11 cellular contexts compared by ENCODE assay signal in genomic region chr12:122726056-122726558, GRCh38. TPM values are rescaled to one million over a fixed set of nuclear protein-coding genes. Genes with fewer than 3 reads are reported as not detected.
A peak's percentile ranks its signal among the peaks of the same experiment; 100 is the strongest.
DNase-seq lines count a peak whose midpoint lies in the region; ATAC-seq, FAIRE-seq and TF ChIP-seq lines count a peak whose summit lies in the region.
"Had no signal": no experiment of that assay in that cellular context is flagged by ENCODE, and none has a peak within 500 bp of the region (broad histone marks: within the 10 kb centered on the region; RNA-seq: fewer than 3 reads in every experiment).

No MANE protein-coding gene starts in this region.

- peak overlapping the region; percentile 88 for H3K27ac Mint-ChIP-seq in activated naive CD4-positive, alpha-beta T cell treated with anti-CD3 and anti-CD28 coated beads, Interleukin-2, amount 50 U/mL, for 24 hours
- H3K27ac Mint-ChIP-seq in mesothelial cell of epicardium (peak overlapping the region; percentile 98), neural progenitor cell (no peak overlapping the region)

- no peaks in the 10 kb centered on the region for H3K36me3 ChIP-seq in neural progenitor cell

- no peaks in the 10 kb centered on the region for H3K9me3 Mint-ChIP-seq in activated naive CD4-positive, alpha-beta T cell treated with anti-CD3 and anti-CD28 coated beads, Interleukin-2, amount 50 U/mL, for 24 hours
- H3K9me3 Mint-ChIP-seq in mesothelial cell of epicardium (no peaks in the 10 kb centered on the region), neural progenitor cell (no peaks in the 10 kb centered on the region)
- H3K9me3 Mint-ChIP-seq: nephron had no signal

- H3K4me2 ChIP-seq in neural progenitor cell = no peak overlapping the region

- no peak overlapping the region for H3K27ac ChIP-seq in neural progenitor cell

- no peaks in the 10 kb centered on the region for H3K79me2 ChIP-seq in neural progenitor cell (ENCODE audit: low read depth)

- H3K9me3 ChIP-seq in neural progenitor cell (ENCODE audit: low read depth) = no peaks in the 10 kb centered on the region

- H3K27me3 ChIP-seq in neural progenitor cell = no peaks in the 10 kb centered on the region

- H3K9ac ChIP-seq in neural progenitor cell = no peak overlapping the region

- peaks cover 53% of the 10 kb centered on the region for H3K4me1 Mint-ChIP-seq in activated naive CD4-positive, alpha-beta T cell treated with anti-CD3 and anti-CD28 coated beads, Interleukin-2, amount 50 U/mL, for 24 hours
- H3K4me1 Mint-ChIP-seq in mesothelial cell of epicardium (peaks cover 48% of the 10 kb centered on the region), neural progenitor cell (peaks cover 6% of the 10 kb centered on the region)

- no peaks in the 10 kb centered on the region for H3K27me3 Mint-ChIP-seq in activated naive CD4-positive, alpha-beta T cell treated with anti-CD3 and anti-CD28 coated beads, Interleukin-2, amount 50 U/mL, for 24 hours
- H3K27me3 Mint-ChIP-seq in mesothelial cell of epicardium (ENCODE audit: low read depth) (no peaks in the 10 kb centered on the region), neural progenitor cell (ENCODE audit: insufficient read depth, low read depth) (no peaks in the 10 kb centered on the region)

- no peak overlapping the region for H3K4me3 ChIP-seq in neural progenitor cell

- H2AFZ ChIP-seq in neural progenitor cell (replicated peaks) = no peak overlapping the region

- intact Hi-C loops in left cardiac atrium (cut with DNase I) = no loop called here

- no peaks in the 10 kb centered on the region for H4K20me1 ChIP-seq in neural progenitor cell (ENCODE audit: low read depth)

- no peaks in the 10 kb centered on the region for H3K36me3 Mint-ChIP-seq in activated naive CD4-positive, alpha-beta T cell treated with anti-CD3 and anti-CD28 coated beads, Interleukin-2, amount 50 U/mL, for 24 hours
- H3K36me3 Mint-ChIP-seq in mesothelial cell of epicardium (no peaks in the 10 kb centered on the region), neural progenitor cell (no peaks in the 10 kb centered on the region)

- no peaks in the 10 kb centered on the region for H3F3A ChIP-seq in neural progenitor cell (ENCODE audit: low read depth)

- TF ChIP-seq CTCF in mesothelial cell of epicardium (IDR thresholded peaks at IDR 0.05; ENCODE audit: unreplicated experiment) = no peak
- no peak for TF ChIP-seq CTCF in neural progenitor cell (IDR thresholded peaks at IDR 0.05)

- peak overlapping the region; percentile 75 for H3K4me3 Mint-ChIP-seq in activated naive CD4-positive, alpha-beta T cell treated with anti-CD3 and anti-CD28 coated beads, Interleukin-2, amount 50 U/mL, for 24 hours
- no peak overlapping the region for H3K4me3 Mint-ChIP-seq in mesothelial cell of epicardium
- H3K4me3 Mint-ChIP-seq in neural progenitor cell = no peak overlapping the region
- H3K4me3 Mint-ChIP-seq: nephron had no signal

- peak; percentile 29 for FAIRE-seq in GM18507 (lab: Jason Lieb, UNC)

- H3K4me1 ChIP-seq in neural progenitor cell = no peaks in the 10 kb centered on the region

- DNase-seq in GM18507 (ENCODE audit: extremely low spot score, insufficient read length, low read depth) (no peak), Kasumi-1 (lab: John Stamatoyannopoulos, UW) (peak; percentile 72 to 74), mesothelial cell of epicardium (ENCODE audit: low spot score in 2 of 2, unreplicated experiment in 2 of 2) (no peak), left cardiac atrium (no peak), neural progenitor cell (ENCODE audit: low spot score) (no peak), NCI-H2171 (lab: John Stamatoyannopoulos, UW) (no peak)
- DNase-seq: MM.1S had no signal

- ATAC-seq in GM21515 (IDR thresholded peaks at IDR 0.05; ENCODE audit: unreplicated experiment) (no peak), left cardiac atrium (no peak)

RNA-seq across cellular contexts. Expression of gene HCAR1, which starts 4.5 kb away (rescaled TPM):
- total RNA-seq in mesothelial cell of epicardium (1.2 to 1.3 TPM (median 1.2 TPM) in 3 replicates), left cardiac atrium (1 to 10 TPM in 1 of 2 donors, under 1 TPM in 1; 0.50 to 1.4 TPM), neural progenitor cell (ENCODE audit: low replicate concordance) (0.06 TPM in 1 of 2 replicates, not detected in the other)

RNA-seq across cellular contexts. Expression of gene HCAR3, which starts 9.5 kb away (rescaled TPM):
- total RNA-seq in mesothelial cell of epicardium = 1.1 to 1.6 TPM (median 1.5 TPM) in 3 replicates
- 1 to 10 TPM in 1 of 2 donors, under 1 TPM in 1; 0.29 to 1.4 TPM for total RNA-seq in left cardiac atrium
- not detected in 2 replicates for total RNA-seq in neural progenitor cell (ENCODE audit: low replicate concordance)

RNA-seq across cellular contexts. Expression of gene HCAR2, which starts 22.9 kb away (rescaled TPM):
- total RNA-seq in mesothelial cell of epicardium (8.4 to 11.1 TPM (median 10.9 TPM) in 3 replicates), left cardiac atrium (1 to 10 TPM; 3.3 to 4.4 TPM), neural progenitor cell (ENCODE audit: low replicate concordance) (not detected in 2 replicates)
- total RNA-seq: temporal lobe had no signal

RNA-seq across cellular contexts. Expression of gene DENR, which starts 26.5 kb away (rescaled TPM):
- total RNA-seq in mesothelial cell of epicardium = 66.4 to 69.5 TPM (median 69.4 TPM) in 3 replicates
- 10 to 100 TPM; 22.9 to 26.5 TPM for total RNA-seq in left cardiac atrium
- total RNA-seq in neural progenitor cell (ENCODE audit: low replicate concordance) = 52.9 and 100.0 TPM in 2 replicates

RNA-seq across cellular contexts. Expression of gene CCDC62, which starts 48.3 kb away (rescaled TPM):
- total RNA-seq in mesothelial cell of epicardium (0.78 to 1.1 TPM (median 0.78 TPM) in 3 replicates), left cardiac atrium (under 1 TPM; 0.74 to 0.81 TPM), neural progenitor cell (ENCODE audit: low replicate concordance) (0.79 and 0.81 TPM in 2 replicates)

Comparison
In these comparisons a context has a peak if more than half of its experiments do, and no peak if none do; other contexts are left out.
1. DNase-seq: peak in Kasumi-1 (2 of 2); none in GM18507 (single experiment), mesothelial cell of epicardium (0 of 2), left cardiac atrium (single experiment), neural progenitor cell (single experiment) and NCI-H2171 (single experiment).